13 cellular contexts compared by ENCODE assay signal in the genomic region with DNA sequence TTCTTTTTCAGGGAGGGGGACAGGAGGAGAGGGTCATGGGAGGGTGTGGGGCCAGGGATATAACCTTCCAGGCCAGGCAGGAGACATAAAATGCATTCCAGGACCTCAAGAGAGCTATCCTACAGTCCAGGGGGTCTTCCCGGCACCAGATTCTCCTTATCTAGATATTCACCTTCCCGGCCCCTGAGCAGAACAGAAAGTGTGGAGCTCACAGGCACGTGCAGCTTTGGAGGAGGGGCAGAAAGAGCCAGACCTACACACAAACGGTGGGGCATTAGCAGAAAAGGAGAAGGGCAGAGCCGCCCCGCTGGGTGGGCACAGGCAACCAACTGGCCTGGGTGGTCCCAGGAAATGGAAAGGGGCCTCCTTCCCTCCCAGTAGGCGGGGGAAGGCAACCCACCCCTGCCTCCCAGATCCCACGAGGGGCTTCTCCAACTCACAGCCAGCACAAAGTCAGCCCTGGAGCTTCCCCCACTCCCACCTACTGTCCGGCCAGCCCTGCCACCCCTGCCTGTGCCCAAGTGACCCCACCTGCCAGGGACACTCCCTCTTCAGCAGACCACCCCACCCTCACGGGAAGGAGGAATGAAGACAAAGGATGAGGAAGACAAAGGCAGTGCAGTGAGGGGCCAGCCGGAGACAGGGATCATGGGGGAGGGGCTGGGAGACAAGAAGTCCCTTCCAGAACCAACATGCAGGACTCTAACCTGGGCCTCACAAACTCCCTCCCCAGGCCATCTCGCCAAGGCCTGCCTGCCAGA. TPM values are rescaled to one million over a fixed set of nuclear protein-coding genes. Genes with fewer than 3 reads are reported as not detected.
DNase-seq lines count a peak whose midpoint lies in the region; ATAC-seq and TF ChIP-seq lines count a peak whose summit lies in the region.
"Had no signal": no experiment of that assay in that cellular context is flagged by ENCODE, and none has a peak within 500 bp of the region (broad histone marks: within the 10 kb centered on the region; RNA-seq: fewer than 3 reads in every experiment).

No MANE protein-coding gene starts in this region.

- no peaks in the 10 kb centered on the region for H3K9me2 ChIP-seq in OCI-LY7 (ENCODE audit: insufficient read depth, low read length)

- BruUV-seq in OCI-LY7 (replicated peaks; lab: Mats Ljungman, UMichigan): no TSS peak

- H3K27me3 ChIP-seq in OCI-LY3 (ENCODE audit: low read depth, low read length) (0 out of 2 replicates have a peak, but pooled peaks cover 3% of the 10 kb centered on the region), iPS-18a (ENCODE audit: control insufficient read depth, insufficient read depth, low read length) (no peaks in the 10 kb centered on the region), rectal smooth muscle tissue (ENCODE audit: control insufficient read depth, insufficient read depth, low read length) (no peaks in the 10 kb centered on the region)

- H4K20me1 ChIP-seq in OCI-LY3 (ENCODE audit: insufficient read depth, low read length): no peaks in the 10 kb centered on the region
- no peaks in the 10 kb centered on the region; the same call in 1 of the 2 replicates for H4K20me1 ChIP-seq in OCI-LY7 (ENCODE audit: insufficient read depth, low read length)

- POLR2A ChIA-PET in OCI-LY7 (lab: Charles Lee): no interaction called here

- H3K9me3 ChIP-seq in OCI-LY3 (ENCODE audit: insufficient read depth, low read length): no peaks in the 10 kb centered on the region
- no peaks in the 10 kb centered on the region for H3K9me3 ChIP-seq in iPS-18a (ENCODE audit: control insufficient read depth, low read depth, low read length)
- H3K9me3 ChIP-seq in OCI-LY7 (ENCODE audit: low read length): no peaks in the 10 kb centered on the region
- H3K9me3 ChIP-seq: HAP-1 had no signal

- H3K27ac ChIP-seq in OCI-LY3 (ENCODE audit: low read length): no peak overlapping the region
- no peak overlapping the region for H3K27ac ChIP-seq in iPS-18a (ENCODE audit: low read length)
- peak overlapping the region; percentile 85 for H3K27ac ChIP-seq in rectal smooth muscle tissue (ENCODE audit: low read depth, low read length)
- no peak overlapping the region for H3K27ac ChIP-seq in OCI-LY7 (ENCODE audit: low read depth, low read length, poor library complexity, severe bottlenecking)

- DNase-seq in ELF-1 (ENCODE audit: low read depth, low spot score) (peak; percentile 71), OCI-LY7 (ENCODE audit: low spot score) (no peak)
- no peak for DNase-seq in activated effector memory CD4-positive, alpha-beta T cell treated with Interleukin-2 at 50 U/mL for 16 hours
- DNase-seq in stimulated activated CD4-positive, alpha-beta T cell treated with anti-CD3 and anti-CD28 coated beads, Interleukin-2, amount 100 ng/mL, for 48 hours: no peak
- DNase-seq: activated CD4-positive, alpha-beta T cell treated with anti-CD3 and anti-CD28 coated beads for 48 hours; DND-41; Kasumi-1; NCI-H526 had no signal

- no peak for ATAC-seq in GM21723 (IDR thresholded peaks at IDR 0.05; ENCODE audit: unreplicated experiment)

- H3K4me2 ChIP-seq in OCI-LY3 (ENCODE audit: low read length) (peak overlapping the region; percentile 65), OCI-LY7 (ENCODE audit: low read length) (no peak overlapping the region)

- H3K79me2 ChIP-seq in OCI-LY3 (ENCODE audit: low read length) (no peaks in the 10 kb centered on the region), OCI-LY7 (ENCODE audit: insufficient read depth, low read depth, low read length) (no peaks in the 10 kb centered on the region)

- TF ChIP-seq CTCF in OCI-LY3 (IDR thresholded peaks at IDR 0.05; ENCODE audit: low read depth, low read length) (no peak), OCI-LY7 (conservative IDR thresholded peaks at IDR 0.05; ENCODE audit: low read length) (no peak)

- H3K4me1 ChIP-seq in OCI-LY3 (ENCODE audit: low read length) (peaks cover 55% of the 10 kb centered on the region), iPS-18a (ENCODE audit: control insufficient read depth, low read depth, low read length) (peaks cover 70% of the 10 kb centered on the region), rectal smooth muscle tissue (ENCODE audit: control insufficient read depth, insufficient read depth, low read length) (peaks cover 84% of the 10 kb centered on the region), OCI-LY7 (ENCODE audit: insufficient read depth, low read length, poor library complexity, severe bottlenecking) (peaks cover 15% of the 10 kb centered on the region)

- H3K36me3 ChIP-seq in OCI-LY3 (replicated peaks; ENCODE audit: low read depth, low read length) (no peaks in the 10 kb centered on the region), iPS-18a (ENCODE audit: control insufficient read depth, low read depth, low read length) (no peaks in the 10 kb centered on the region), rectal smooth muscle tissue (ENCODE audit: control insufficient read depth, insufficient read depth, low read length) (no peaks in the 10 kb centered on the region), OCI-LY7 (ENCODE audit: insufficient read depth, low read length) (no peaks in the 10 kb centered on the region)
- H3K36me3 ChIP-seq: HAP-1 had no signal

- H3K4me3 ChIP-seq in OCI-LY3 (ENCODE audit: low read length): no peak overlapping the region
- peak overlapping the region; percentile 4 for H3K4me3 ChIP-seq in iPS-18a (ENCODE audit: low read length)
- H3K4me3 ChIP-seq in rectal smooth muscle tissue (ENCODE audit: low read length): no peak overlapping the region
- no peak overlapping the region for H3K4me3 ChIP-seq in OCI-LY7 (ENCODE audit: low read depth, low read length, poor library complexity, severe bottlenecking)
- H3K4me3 ChIP-seq: HAP-1 had no signal

- intact Hi-C loops in OCI-LY7 (cut with micrococcal nuclease; ENCODE audit: unreplicated experiment): no loop called here

- CTCF ChIA-PET in OCI-LY7 (lab: Charles Lee; ENCODE audit: unreplicated experiment): no interaction called here

- H3K9ac ChIP-seq in OCI-LY3 (ENCODE audit: low read length) (peak overlapping the region; percentile 6; the same call in 1 of the 2 replicates), iPS-18a (ENCODE audit: low read length) (no peak overlapping the region), rectal smooth muscle tissue (ENCODE audit: low read length) (no peak overlapping the region)

- no peak overlapping the region for H2AFZ ChIP-seq in OCI-LY3 (ENCODE audit: low read depth, low read length)
- H2AFZ ChIP-seq in OCI-LY7 (ENCODE audit: low read length): no peak overlapping the region

RNA-seq across cellular contexts. Expression of gene CCDC85C, which starts 33.3 kb away (rescaled TPM):
- total RNA-seq in OCI-LY7 (2014; rRNA removed; shearing (Covaris generic)): 3.6 and 6.4 TPM in 2 replicates
- total RNA-seq in OCI-LY7 (2022): 14.6 and 15.0 TPM in 2 replicates
